In genomic region chr1:97053275-97053674, GRCh38 we compare ENCODE assay signal across 18 cellular contexts.
"Had no signal": no experiment of that assay in that cellular context is flagged by ENCODE, and none has a peak within 500 bp of the region (broad histone marks: within the 10 kb centered on the region; RNA-seq: fewer than 3 reads in every experiment).

No MANE protein-coding gene starts in this region.

- H3K36me3 ChIP-seq: esophagus squamous epithelium, gastroesophageal sphincter, sigmoid colon, stomach, thoracic aorta, transverse colon had no signal

- H3K9me3 ChIP-seq: thoracic aorta had no signal

- H3K27me3 ChIP-seq: esophagus squamous epithelium, gastroesophageal sphincter, sigmoid colon, stomach, transverse colon had no signal

- ATAC-seq: effector memory CD8-positive, alpha-beta T cell; gastroesophageal sphincter; left lobe of liver; naive thymus-derived CD8-positive, alpha-beta T cell had no signal

- H3K27ac ChIP-seq: epithelial cell of prostate, esophagus squamous epithelium, gastroesophageal sphincter, sigmoid colon, skin epidermis, stomach, thoracic aorta, transverse colon had no signal

- H3K4me1 ChIP-seq: esophagus squamous epithelium, gastroesophageal sphincter, stomach had no signal

- DNase-seq: effector memory CD8-positive, alpha-beta T cell; esophagus squamous epithelium; foreskin fibroblast; glutamatergic neuron; islet precursor cell; mammary epithelial cell; naive thymus-derived CD8-positive, alpha-beta T cell; posterior cingulate gyrus; sigmoid colon; stimulated activated naive CD4-positive, alpha-beta T cell; stomach; substantia nigra; transverse colon had no signal

- H3K4me3 ChIP-seq: esophagus squamous epithelium, gastroesophageal sphincter, sigmoid colon, skin epidermis, stomach, thoracic aorta, transverse colon had no signal
